ENCODE assay signal across 8 cellular contexts in genomic region chr20:35744492-35744841, GRCh38. TPM values are rescaled to one million over a fixed set of nuclear protein-coding genes. Genes with fewer than 3 reads are reported as not detected.
A peak's percentile ranks its signal among the peaks of the same experiment; 100 is the strongest.
DNase-seq lines count a peak whose midpoint lies in the region; ATAC-seq and TF ChIP-seq lines count a peak whose summit lies in the region.
"Not testable (repeated sequence)": the region's sequence is repeated elsewhere in the genome, so short reads cannot be mapped to it uniquely, and the experiment has no call there.

No MANE protein-coding gene starts in this region.

- H3K79me2 ChIP-seq in smooth muscle cell (ENCODE audit: low read depth): peaks cover 25% of the 10 kb centered on the region

- not testable (repeated sequence) for H2AFZ ChIP-seq in smooth muscle cell (ENCODE audit: low read depth)

- not testable (repeated sequence) for H3K9me3 Mint-ChIP-seq in CD8-positive, alpha-beta memory T cell; activated CD4-positive, alpha-beta memory T cell treated with anti-CD3 and anti-CD28 coated beads, Interleukin-2, amount 10 ng/mL, durations not matched to agents 7 days and 5 days; activated naive CD8-positive, alpha-beta T cell treated with anti-CD3 and anti-CD28 coated beads, Interleukin-2, amount 50 U/mL, for 24 hours

- CTCF ChIA-PET in CD8-positive, alpha-beta memory T cell (lab: Charles Lee): interaction anchor here (1.2 to 4.6 kb wide), 4 partner anchors 12 to 210 kb away, joined by 3 to 90 read pairs (median 13); partner anchors contain the start of genes PHF20 and SCAND1
- CTCF ChIA-PET in Panc1 (lab: Charles Lee): interaction anchor here (0.6 kb wide), 1 partner anchor 28 kb away, joined by 3 read pairs; the partner anchor contains the start of gene PHF20
- CTCF ChIA-PET in activated CD4-positive, alpha-beta memory T cell treated with anti-CD3 and anti-CD28 coated beads, Interleukin-2, amount 10 ng/mL, durations not matched to agents 7 days and 5 days (lab: Charles Lee): interaction anchor here (1.0 to 3.1 kb wide), 3 partner anchors 26 to 210 kb away, joined by 3 to 71 read pairs (median 49); partner anchors contain the start of genes PHF20 and SCAND1

- 94 to 98% methylated on average over 3 of the region's 3 CpGs for WGBS in esophagus squamous epithelium, 2 donors
- 95% methylated on average over 3 of the region's 3 CpGs for WGBS in smooth muscle cell (ENCODE audit: low lambda C conversion rate)
- WGBS in upper lobe of left lung, 2 donors: 91 to 96% methylated on average over 3 of the region's 3 CpGs

- TF ChIP-seq EP300 in upper lobe of left lung (IDR thresholded peaks at IDR 0.05): not testable (repeated sequence)

- intact Hi-C loops in Panc1 (cut with micrococcal nuclease; ENCODE audit: unreplicated experiment): loop anchor here (5.0 kb wide), 1 partner anchor 138 kb away; no protein-coding TSS in a partner anchor
- intact Hi-C loops in esophagus squamous epithelium (cut with DNase I): not testable (repeated sequence)

- peaks cover 17% of the 10 kb centered on the region for H3F3A ChIP-seq in smooth muscle cell (ENCODE audit: low read depth)

- H3K4me1 Mint-ChIP-seq in CD8-positive, alpha-beta memory T cell: peaks cover 33 to 40% (median 39%) of the 10 kb centered on the region in 3 donors
- peaks cover 26% of the 10 kb centered on the region for H3K4me1 Mint-ChIP-seq in activated CD4-positive, alpha-beta memory T cell treated with anti-CD3 and anti-CD28 coated beads, Interleukin-2, amount 10 ng/mL, durations not matched to agents 7 days and 5 days
- peaks cover 31% of the 10 kb centered on the region for H3K4me1 Mint-ChIP-seq in activated naive CD8-positive, alpha-beta T cell treated with anti-CD3 and anti-CD28 coated beads, Interleukin-2, amount 50 U/mL, for 24 hours

- H3K9me3 ChIP-seq in CD8-positive, alpha-beta memory T cell (ENCODE audit: low read length); Panc1 (ENCODE audit: control insufficient read depth, insufficient read depth, low read depth, low read length); esophagus squamous epithelium; mucosa of rectum (ENCODE audit: control insufficient read depth in 2 of 2, low read length in 2 of 2); smooth muscle cell (replicated peaks; ENCODE audit: low read depth); upper lobe of left lung: not testable (repeated sequence)

- H3K27ac Mint-ChIP-seq in CD8-positive, alpha-beta memory T cell: peak overlapping the region; percentile 97 to 100 (median 100)
- peak overlapping the region; percentile 99 for H3K27ac Mint-ChIP-seq in activated CD4-positive, alpha-beta memory T cell treated with anti-CD3 and anti-CD28 coated beads, Interleukin-2, amount 10 ng/mL, durations not matched to agents 7 days and 5 days
- peak overlapping the region; percentile 99 for H3K27ac Mint-ChIP-seq in activated naive CD8-positive, alpha-beta T cell treated with anti-CD3 and anti-CD28 coated beads, Interleukin-2, amount 50 U/mL, for 24 hours

- not testable (repeated sequence) for TF ChIP-seq CTCF in Panc1 (IDR thresholded peaks at IDR 0.05); esophagus squamous epithelium (IDR thresholded peaks at IDR 0.05); smooth muscle cell (IDR thresholded peaks at IDR 0.05; ENCODE audit: borderline replicate concordance, insufficient read depth, poor library complexity, severe bottlenecking); upper lobe of left lung (IDR thresholded peaks at IDR 0.05)

- not testable (repeated sequence) for ATAC-seq in Panc1; activated naive CD8-positive, alpha-beta T cell treated with anti-CD3 and anti-CD28 coated beads, Interleukin-2, amount 50 U/mL, for 24 hours; upper lobe of left lung (ENCODE audit: low FRiP score in 2 of 2)

- H3K9ac ChIP-seq in mucosa of rectum (ENCODE audit: low read depth in 1 of 2, low read length in 2 of 2): peak overlapping the region in 1 of 2 donors; percentile 24
- H3K9ac ChIP-seq in smooth muscle cell (ENCODE audit: low read depth): not testable (repeated sequence)

- not testable (repeated sequence) for DNase-seq in CD8-positive, alpha-beta memory T cell; Panc1 (ENCODE audit: low read depth, low spot score); activated CD4-positive, alpha-beta memory T cell treated with anti-CD3 and anti-CD28 coated beads, Interleukin-2, amount 10 ng/mL, durations not matched to agents 7 days and 5 days; activated naive CD8-positive, alpha-beta T cell treated with anti-CD3 and anti-CD28 coated beads, Interleukin-2, amount 50 U/mL, for 24 hours; esophagus squamous epithelium (lab: John Stamatoyannopoulos, UW); smooth muscle cell (lab: John Stamatoyannopoulos, UW; ENCODE audit: unreplicated experiment); upper lobe of left lung

- in situ Hi-C loops in Panc1 (cut with HindIII; ENCODE audit: low pct_unique_long_range_greater_than_20kb, low sequenced_read_pairs): not testable (repeated sequence)

- peak overlapping the region; percentile 85 for H3K4me2 ChIP-seq in smooth muscle cell

- H3K4me1 ChIP-seq in CD8-positive, alpha-beta memory T cell (ENCODE audit: insufficient read depth, low read length): peaks cover 32% of the 10 kb centered on the region
- H3K4me1 ChIP-seq in Panc1 (ENCODE audit: control insufficient read depth, insufficient read depth, low read length) (peaks cover 13% of the 10 kb centered on the region), esophagus squamous epithelium (peaks cover 10 to 48% (median 22%) of the 10 kb centered on the region in 3 donors), mucosa of rectum (ENCODE audit: control insufficient read depth in 2 of 2, insufficient read depth in 2 of 2, low read length in 2 of 2) (peaks cover 16 to 17% of the 10 kb centered on the region in 2 donors), smooth muscle cell (ENCODE audit: low read depth) (peaks cover 19% of the 10 kb centered on the region), upper lobe of left lung (peaks cover 18 to 26% (median 22%) of the 10 kb centered on the region in 4 donors)

- not testable (repeated sequence) for BruUV-seq in Panc1 (replicated peaks; lab: Mats Ljungman, UMichigan)

- not testable (repeated sequence) for H3K36me3 ChIP-seq in CD8-positive, alpha-beta memory T cell (ENCODE audit: insufficient read depth, low read length); smooth muscle cell (ENCODE audit: low read depth)
- H3K36me3 ChIP-seq in Panc1 (ENCODE audit: control insufficient read depth, insufficient read depth, low read length) (peaks cover 19% of the 10 kb centered on the region), esophagus squamous epithelium (peaks cover 0 to 15% (median 0%) of the 10 kb centered on the region in 3 donors), mucosa of rectum (ENCODE audit: control insufficient read depth in 2 of 2, insufficient read depth in 2 of 2, low read length in 2 of 2) (peaks cover 10 to 12% of the 10 kb centered on the region in 2 donors), upper lobe of left lung (peaks cover 0 to 13% (median 6%) of the 10 kb centered on the region in 4 donors)

- POLR2A ChIA-PET in CD8-positive, alpha-beta memory T cell (lab: Charles Lee): interaction anchor here (0.5 to 7.1 kb wide), 8 partner anchors 10 to 210 kb away, joined by 4 to 337 read pairs (median 4); partner anchors contain the start of genes CPNE1, NFS1, PHF20 and RBM12
- POLR2A ChIA-PET in Panc1 (lab: Charles Lee): interaction anchor here (0.6 to 1.0 kb wide), 2 partner anchors 25 to 141 kb away, joined by 3 to 4 read pairs; no protein-coding TSS in a partner anchor
- POLR2A ChIA-PET in activated CD4-positive, alpha-beta memory T cell treated with anti-CD3 and anti-CD28 coated beads, Interleukin-2, amount 10 ng/mL, durations not matched to agents 7 days and 5 days (lab: Charles Lee): interaction anchor here (0.7 to 17.5 kb wide), 14 partner anchors 11 to 254 kb away, joined by 3 to 516 read pairs (median 34); partner anchors contain the start of genes CPNE1, NFS1, PHF20 and RBM12

- not testable (repeated sequence) for TF ChIP-seq POLR2A in esophagus squamous epithelium (IDR thresholded peaks at IDR 0.05); upper lobe of left lung (IDR thresholded peaks at IDR 0.05)

- peaks cover 21% of the 10 kb centered on the region for H4K20me1 ChIP-seq in smooth muscle cell (ENCODE audit: low read depth)

- H3K27me3 ChIP-seq in CD8-positive, alpha-beta memory T cell (ENCODE audit: insufficient read depth, low read length, poor library complexity, severe bottlenecking); Panc1 (ENCODE audit: control insufficient read depth, insufficient read depth, low read length); esophagus squamous epithelium; mucosa of rectum (ENCODE audit: control insufficient read depth in 2 of 2, insufficient read depth in 2 of 2, low read length in 2 of 2); smooth muscle cell (ENCODE audit: low read depth); upper lobe of left lung: not testable (repeated sequence)

- H3K4me3 Mint-ChIP-seq in CD8-positive, alpha-beta memory T cell: peak overlapping the region; percentile 95 to 100 (median 99)
- H3K4me3 Mint-ChIP-seq in activated CD4-positive, alpha-beta memory T cell treated with anti-CD3 and anti-CD28 coated beads, Interleukin-2, amount 10 ng/mL, durations not matched to agents 7 days and 5 days: peak overlapping the region; percentile 98
- peak overlapping the region; percentile 97 for H3K4me3 Mint-ChIP-seq in activated naive CD8-positive, alpha-beta T cell treated with anti-CD3 and anti-CD28 coated beads, Interleukin-2, amount 50 U/mL, for 24 hours

- peak overlapping the region; percentile 77 for H3K4me3 ChIP-seq in CD8-positive, alpha-beta memory T cell (ENCODE audit: low read length)
- not testable (repeated sequence) for H3K4me3 ChIP-seq in Panc1 (ENCODE audit: low read depth in 2 of 2, low read length in 2 of 2); mucosa of rectum (ENCODE audit: low read length in 2 of 2); smooth muscle cell
- H3K4me3 ChIP-seq in esophagus squamous epithelium (peak overlapping the region in 1 of 4 donors; percentile 80), upper lobe of left lung (peak overlapping the region in 1 of 4 donors; percentile 86)

- H3K27ac ChIP-seq in CD8-positive, alpha-beta memory T cell (ENCODE audit: low read depth, low read length): peak overlapping the region; percentile 94
- peak overlapping the region; percentile 100 for H3K27ac ChIP-seq in Panc1 (ENCODE audit: low read length)
- H3K27ac ChIP-seq in esophagus squamous epithelium: peak overlapping the region; percentile 64 to 100 (median 97)
- H3K27ac ChIP-seq in mucosa of rectum (ENCODE audit: low read depth in 2 of 2, low read length in 2 of 2): peak overlapping the region; percentile 93 to 96
- peak overlapping the region; percentile 94 for H3K27ac ChIP-seq in smooth muscle cell (ENCODE audit: low read depth)
- peak overlapping the region; percentile 94 to 99 (median 98) for H3K27ac ChIP-seq in upper lobe of left lung

- not testable (repeated sequence) for H3K27me3 Mint-ChIP-seq in CD8-positive, alpha-beta memory T cell; activated CD4-positive, alpha-beta memory T cell treated with anti-CD3 and anti-CD28 coated beads, Interleukin-2, amount 10 ng/mL, durations not matched to agents 7 days and 5 days; activated naive CD8-positive, alpha-beta T cell treated with anti-CD3 and anti-CD28 coated beads, Interleukin-2, amount 50 U/mL, for 24 hours

- peaks cover 8 to 33% (median 16%) of the 10 kb centered on the region in 3 donors for H3K36me3 Mint-ChIP-seq in CD8-positive, alpha-beta memory T cell
- peaks cover 28% of the 10 kb centered on the region for H3K36me3 Mint-ChIP-seq in activated CD4-positive, alpha-beta memory T cell treated with anti-CD3 and anti-CD28 coated beads, Interleukin-2, amount 10 ng/mL, durations not matched to agents 7 days and 5 days (ENCODE audit: low read depth)
- H3K36me3 Mint-ChIP-seq in activated naive CD8-positive, alpha-beta T cell treated with anti-CD3 and anti-CD28 coated beads, Interleukin-2, amount 50 U/mL, for 24 hours (ENCODE audit: low read depth): peaks cover 26% of the 10 kb centered on the region

RNA-seq across cellular contexts. Expression of gene RBM39, which starts 2.4 kb away (rescaled TPM):
- total RNA-seq in CD8-positive, alpha-beta memory T cell: 100 to 1,000 TPM; 349 to 352 TPM
- polyA plus RNA-seq in CD8-positive, alpha-beta memory T cell: 157 TPM
- 282 TPM for total RNA-seq in Panc1 (2021; ENCODE audit: unreplicated experiment)
- polyA plus RNA-seq in Panc1 (2012; ENCODE audit: insufficient read length): 187 TPM
- 100 to 1,000 TPM; 318 to 331 TPM for total RNA-seq in activated CD4-positive, alpha-beta memory T cell treated with anti-CD3 and anti-CD28 coated beads, Interleukin-2, amount 10 ng/mL, durations not matched to agents 7 days and 5 days
- 100 to 1,000 TPM; 149 to 326 (median 182) TPM for total RNA-seq in esophagus squamous epithelium
- total RNA-seq in smooth muscle cell: 408 and 449 TPM in 2 replicates
- 139 and 196 TPM in 2 replicates for polyA plus RNA-seq in smooth muscle cell
- 100 to 1,000 TPM; 220 to 925 (median 266) TPM for total RNA-seq in upper lobe of left lung

RNA-seq across cellular contexts. Expression of gene PHF20, which starts 27.3 kb away (rescaled TPM):
- total RNA-seq in CD8-positive, alpha-beta memory T cell: 10 to 100 TPM; 53.9 to 54.3 TPM
- polyA plus RNA-seq in CD8-positive, alpha-beta memory T cell: 124 TPM
- 51.5 TPM for total RNA-seq in Panc1 (2021; ENCODE audit: unreplicated experiment)
- polyA plus RNA-seq in Panc1 (2012; ENCODE audit: insufficient read length): 22.6 TPM
- total RNA-seq in activated CD4-positive, alpha-beta memory T cell treated with anti-CD3 and anti-CD28 coated beads, Interleukin-2, amount 10 ng/mL, durations not matched to agents 7 days and 5 days: 10 to 100 TPM; 42.7 to 48.3 TPM
- 10 to 100 TPM; 13.6 to 33.2 (median 16.6) TPM for total RNA-seq in esophagus squamous epithelium
- total RNA-seq in smooth muscle cell: 24.5 and 27.4 TPM in 2 replicates
- 23.3 and 23.7 TPM in 2 replicates for polyA plus RNA-seq in smooth muscle cell
- total RNA-seq in upper lobe of left lung: 10 to 100 TPM; 29.9 to 65.9 (median 42.5) TPM

RNA-seq across cellular contexts. Expression of gene ROMO1, which starts 45.3 kb away (rescaled TPM):
- total RNA-seq in CD8-positive, alpha-beta memory T cell: 100 to 1,000 TPM; 108 to 117 TPM
- polyA plus RNA-seq in CD8-positive, alpha-beta memory T cell: 358 TPM
- total RNA-seq in Panc1 (2021; ENCODE audit: unreplicated experiment) (319 TPM), esophagus squamous epithelium (100 to 1,000 TPM; 178 to 290 (median 228) TPM), smooth muscle cell (252 and 523 TPM in 2 replicates), upper lobe of left lung (100 to 1,000 TPM; 105 to 213 (median 134) TPM)
- 767 TPM for polyA plus RNA-seq in Panc1 (2012; ENCODE audit: insufficient read length)
- 100 to 1,000 TPM in 1 of 2 experiments, 10 to 100 TPM in 1; 98.4 to 114 TPM for total RNA-seq in activated CD4-positive, alpha-beta memory T cell treated with anti-CD3 and anti-CD28 coated beads, Interleukin-2, amount 10 ng/mL, durations not matched to agents 7 days and 5 days
- 694 and 771 TPM in 2 replicates for polyA plus RNA-seq in smooth muscle cell

RNA-seq across cellular contexts. Expression of gene NFS1, which starts 45.3 kb away (rescaled TPM):
- total RNA-seq in CD8-positive, alpha-beta memory T cell: 10 to 100 TPM; 36.4 to 37.7 TPM
- 18.8 TPM for polyA plus RNA-seq in CD8-positive, alpha-beta memory T cell
- total RNA-seq in Panc1 (2021; ENCODE audit: unreplicated experiment) (44.9 TPM), esophagus squamous epithelium (10 to 100 TPM; 16.4 to 39.9 (median 24.2) TPM), smooth muscle cell (25.3 and 40.1 TPM in 2 replicates), upper lobe of left lung (10 to 100 TPM; 16.2 to 90.1 (median 22.6) TPM)
- 32.6 TPM for polyA plus RNA-seq in Panc1 (2012; ENCODE audit: insufficient read length)
- 10 to 100 TPM; 28.3 to 30.8 TPM for total RNA-seq in activated CD4-positive, alpha-beta memory T cell treated with anti-CD3 and anti-CD28 coated beads, Interleukin-2, amount 10 ng/mL, durations not matched to agents 7 days and 5 days
- polyA plus RNA-seq in smooth muscle cell: 35.1 and 40.3 TPM in 2 replicates
